13 cellular contexts compared by ENCODE assay signal in the genomic region with DNA sequence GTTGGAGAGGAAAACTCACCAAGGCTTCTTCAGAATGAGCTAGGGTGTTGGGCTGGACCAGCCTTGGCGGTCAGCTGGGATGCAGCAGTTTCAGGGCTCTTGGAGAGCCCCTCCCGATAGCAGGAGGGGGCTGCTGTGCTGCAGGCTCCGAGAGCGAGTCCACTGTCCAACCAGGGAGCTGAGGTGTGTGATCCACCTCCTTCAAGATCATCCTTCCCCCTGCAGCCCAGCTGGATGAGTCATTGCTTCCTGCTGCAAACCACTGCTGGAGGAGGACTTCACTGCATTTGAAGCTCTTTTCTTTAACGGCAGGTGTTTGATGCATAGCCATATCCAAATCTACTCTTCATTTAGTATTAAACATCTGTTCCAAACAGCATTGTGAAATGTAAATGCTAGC. TPM values are rescaled to one million over a fixed set of nuclear protein-coding genes. Genes with fewer than 3 reads are reported as not detected.
A peak's percentile ranks its signal among the peaks of the same experiment; 100 is the strongest.
DNase-seq lines count a peak whose midpoint lies in the region; ATAC-seq, FAIRE-seq and TF ChIP-seq lines count a peak whose summit lies in the region.
"Had no signal": no experiment of that assay in that cellular context is flagged by ENCODE, and none has a peak within 500 bp of the region (broad histone marks: within the 10 kb centered on the region; RNA-seq: fewer than 3 reads in every experiment).

No MANE protein-coding gene starts in this region.

- H3K36me3 Mint-ChIP-seq in activated CD4-positive, alpha-beta memory T cell treated with anti-CD3 and anti-CD28 coated beads, Interleukin-2, amount 10 ng/mL, durations not matched to agents 7 days and 5 days (ENCODE audit: low read depth): no peaks in the 10 kb centered on the region
- H3K36me3 Mint-ChIP-seq: stimulated activated memory B cell treated with anti-CD40 and anti-IgM and Interleukin-4, amounts not matched to agents 10 μg/mL and 1 μg/mL and 100 μg/mL, for 72 hours had no signal

- CTCF ChIA-PET in activated CD4-positive, alpha-beta memory T cell treated with anti-CD3 and anti-CD28 coated beads, Interleukin-2, amount 10 ng/mL, durations not matched to agents 7 days and 5 days (lab: Charles Lee): no interaction called here

- no peak overlapping the region for H3K4me3 ChIP-seq in pancreas

- WGBS in pancreas, 2 donors: 63 to 77% methylated on average over 5 of the region's 5 CpGs

- H3K9me3 Mint-ChIP-seq in activated CD4-positive, alpha-beta memory T cell treated with anti-CD3 and anti-CD28 coated beads, Interleukin-2, amount 10 ng/mL, durations not matched to agents 7 days and 5 days: no peaks in the 10 kb centered on the region
- H3K9me3 Mint-ChIP-seq: stimulated activated memory B cell treated with anti-CD40 and anti-IgM and Interleukin-4, amounts not matched to agents 10 μg/mL and 1 μg/mL and 100 μg/mL, for 72 hours had no signal

- no peak for FAIRE-seq in pancreas (lab: Jason Lieb, UNC)
- FAIRE-seq: G401.6 had no signal

- no peak overlapping the region for H3K4me3 Mint-ChIP-seq in activated CD4-positive, alpha-beta memory T cell treated with anti-CD3 and anti-CD28 coated beads, Interleukin-2, amount 10 ng/mL, durations not matched to agents 7 days and 5 days
- H3K4me3 Mint-ChIP-seq: stimulated activated memory B cell treated with anti-CD40 and anti-IgM and Interleukin-4, amounts not matched to agents 10 μg/mL and 1 μg/mL and 100 μg/mL, for 72 hours had no signal

- H3K27me3 Mint-ChIP-seq in activated CD4-positive, alpha-beta memory T cell treated with anti-CD3 and anti-CD28 coated beads, Interleukin-2, amount 10 ng/mL, durations not matched to agents 7 days and 5 days: no peaks in the 10 kb centered on the region

- ATAC-seq in HG02938 (IDR thresholded peaks at IDR 0.05; ENCODE audit: unreplicated experiment): no peak
- no peak for ATAC-seq in pancreas
- ATAC-seq: stimulated activated memory B cell treated with anti-CD40 and anti-IgM and Interleukin-4, amounts not matched to agents 10 μg/mL and 1 μg/mL and 100 μg/mL, for 72 hours had no signal

- no peaks in the 10 kb centered on the region for H3K36me3 ChIP-seq in pancreas

- no peaks in the 10 kb centered on the region for H3K9me3 ChIP-seq in pancreas

- POLR2A ChIA-PET in activated CD4-positive, alpha-beta memory T cell treated with anti-CD3 and anti-CD28 coated beads, Interleukin-2, amount 10 ng/mL, durations not matched to agents 7 days and 5 days (lab: Charles Lee): interaction anchor here (1.2 kb wide), 1 partner anchor 92 kb away, joined by 3 read pairs; no protein-coding TSS in a partner anchor

- TF ChIP-seq CTCF in pancreas (IDR thresholded peaks at IDR 0.05): no peak

- H3K4me1 Mint-ChIP-seq in activated CD4-positive, alpha-beta memory T cell treated with anti-CD3 and anti-CD28 coated beads, Interleukin-2, amount 10 ng/mL, durations not matched to agents 7 days and 5 days: peaks cover 7% of the 10 kb centered on the region
- H3K4me1 Mint-ChIP-seq: stimulated activated memory B cell treated with anti-CD40 and anti-IgM and Interleukin-4, amounts not matched to agents 10 μg/mL and 1 μg/mL and 100 μg/mL, for 72 hours had no signal

- H3K27ac Mint-ChIP-seq in activated CD4-positive, alpha-beta memory T cell treated with anti-CD3 and anti-CD28 coated beads, Interleukin-2, amount 10 ng/mL, durations not matched to agents 7 days and 5 days: no peak overlapping the region
- H3K27ac Mint-ChIP-seq: stimulated activated memory B cell treated with anti-CD40 and anti-IgM and Interleukin-4, amounts not matched to agents 10 μg/mL and 1 μg/mL and 100 μg/mL, for 72 hours had no signal

- peak; percentile 25 for DNase-seq in DMS 273 (lab: John Stamatoyannopoulos, UW; ENCODE audit: unreplicated experiment)
- no peak for DNase-seq in DMS 273 treated with DMSO at 0.1 percent for 48 hours (lab: John Stamatoyannopoulos, UW)
- peak; percentile 85 for DNase-seq in HT1080 (ENCODE audit: low read depth)
- DNase-seq in activated CD4-positive, alpha-beta memory T cell treated with anti-CD3 and anti-CD28 coated beads, Interleukin-2, amount 10 ng/mL, durations not matched to agents 7 days and 5 days: peak; percentile 35
- DNase-seq in iris pigment epithelial cell (ENCODE audit: low read depth): peak; percentile 44
- no peak for DNase-seq in putamen (ENCODE audit: low spot score)
- no peak for DNase-seq in pancreas
- DNase-seq: erythroblast, kidney glomerular epithelial cell had no signal

- no peaks in the 10 kb centered on the region for H3K27me3 ChIP-seq in pancreas

- H3K27ac ChIP-seq in pancreas: no peak overlapping the region
- H3K27ac ChIP-seq: 22Rv1 had no signal

- intact Hi-C loops in pancreas (cut with DNase I): no loop called here

- H3K4me1 ChIP-seq in pancreas: no peaks in the 10 kb centered on the region

RNA-seq across cellular contexts. Expression of gene EBF3, which starts 54.2 kb away (rescaled TPM):
- total RNA-seq in HT1080 (2014; rRNA removed; shearing (Covaris generic)): not detected in 2 replicates
- 0.05 TPM in 1 of 2 replicates, not detected in the other for polyA plus RNA-seq in HT1080 (2015; cell fraction: cytosol; rRNA removed)
- polyA plus RNA-seq in HT1080 (2015; cell fraction: nucleus; rRNA removed): 0.05 TPM in 2 replicates
- total RNA-seq in activated CD4-positive, alpha-beta memory T cell treated with anti-CD3 and anti-CD28 coated beads, Interleukin-2, amount 10 ng/mL, durations not matched to agents 7 days and 5 days: not detected
- total RNA-seq in pancreas: 1 to 10 TPM in 2 of 6 donors, under 1 TPM in 4; 0.47 to 1.4 (median 0.82) TPM
- polyA plus RNA-seq in pancreas: 1 to 10 TPM; 1.4 to 1.5 TPM

Comparison
In these comparisons a context has a peak if more than half of its experiments do, and no peak if none do; other contexts are left out.
1. DNase-seq: peak in DMS 273 (single experiment), HT1080 (single experiment), activated CD4-positive, alpha-beta memory T cell treated with anti-CD3 and anti-CD28 coated beads, Interleukin-2, amount 10 ng/mL, durations not matched to agents 7 days and 5 days (single experiment) and iris pigment epithelial cell (single experiment); none in DMS 273 treated with DMSO at 0.1 percent for 48 hours (single experiment), putamen (single experiment) and pancreas (0 of 6).